In genomic region chr16:15482068-15482747, GRCh38 we compare ENCODE assay signal across 9 cellular contexts. TPM values are rescaled to one million over a fixed set of nuclear protein-coding genes. Genes with fewer than 3 reads are reported as not detected.
A peak's percentile ranks its signal among the peaks of the same experiment; 100 is the strongest.
DNase-seq lines count a peak whose midpoint lies in the region; ATAC-seq and TF ChIP-seq lines count a peak whose summit lies in the region.
"Had no signal": no experiment of that assay in that cellular context is flagged by ENCODE, and none has a peak within 500 bp of the region (broad histone marks: within the 10 kb centered on the region; RNA-seq: fewer than 3 reads in every experiment).

No MANE protein-coding gene starts in this region.

- H3K27ac ChIP-seq in HUES64 (ENCODE audit: low read depth, low read length) (0 out of 2 replicates have a peak overlapping the region, but pooled peaks have one; percentile 24), rectal smooth muscle tissue (ENCODE audit: low read depth, low read length) (peak overlapping the region; percentile 22)

- H3K9me3 ChIP-seq in HUES64 (ENCODE audit: insufficient read depth, low read depth, low read length): no peaks in the 10 kb centered on the region

- DNase-seq in ACHN: peak; percentile 93
- peak; percentile 43 for DNase-seq in activated CD8-positive, alpha-beta memory T cell treated with anti-CD3 and anti-CD28 coated beads, Interleukin-2, amount 10 ng/mL, durations not matched to agents 7 days and 5 days
- DNase-seq in fibroblast of villous mesenchyme (ENCODE audit: low read depth): peak; percentile 97
- DNase-seq in activated gamma-delta T cell (lab: John Stamatoyannopoulos, UW): no peak

- H3K27me3 ChIP-seq in HUES64 (ENCODE audit: insufficient read depth, low read length) (no peaks in the 10 kb centered on the region), rectal smooth muscle tissue (ENCODE audit: control insufficient read depth, insufficient read depth, low read length) (no peaks in the 10 kb centered on the region)

- H3K4me1 ChIP-seq in HUES64 (ENCODE audit: insufficient read depth, low read length) (0 out of 2 replicates have a peak, but pooled peaks cover 3% of the 10 kb centered on the region), rectal smooth muscle tissue (ENCODE audit: control insufficient read depth, insufficient read depth, low read length) (peaks cover 3% of the 10 kb centered on the region)

- WGBS in HUES64: 77% methylated on average over 3 of the region's 3 CpGs

- ATAC-seq in activated CD8-positive, alpha-beta memory T cell treated with anti-CD3 and anti-CD28 coated beads, Interleukin-2, amount 10 ng/mL, durations not matched to agents 7 days and 5 days: peak; percentile 58
- ATAC-seq in GM19397 (IDR thresholded peaks at IDR 0.05; ENCODE audit: unreplicated experiment) (no peak), HG02981 (IDR thresholded peaks at IDR 0.05; ENCODE audit: unreplicated experiment) (no peak)

- peaks cover 4% of the 10 kb centered on the region for H3K9me3 Mint-ChIP-seq in activated CD8-positive, alpha-beta memory T cell treated with anti-CD3 and anti-CD28 coated beads, Interleukin-2, amount 10 ng/mL, durations not matched to agents 7 days and 5 days (ENCODE audit: low read depth)
- H3K9me3 Mint-ChIP-seq: brain had no signal

- H3K36me3 Mint-ChIP-seq in activated CD8-positive, alpha-beta memory T cell treated with anti-CD3 and anti-CD28 coated beads, Interleukin-2, amount 10 ng/mL, durations not matched to agents 7 days and 5 days: peaks cover 3% of the 10 kb centered on the region

- in situ Hi-C loops in ACHN (cut with HindIII; ENCODE audit: low pct_ligation_motif_present, low pct_unique_long_range_greater_than_20kb, low sequenced_read_pairs): no loop called here

- no peak overlapping the region for H3K4me3 ChIP-seq in HUES64 (ENCODE audit: low read length)
- H3K4me3 ChIP-seq in fibroblast of villous mesenchyme (ENCODE audit: low read depth, low read length): no peak overlapping the region
- H3K4me3 ChIP-seq in rectal smooth muscle tissue (ENCODE audit: low read length): no peak overlapping the region

- no peak overlapping the region for H3K4me3 Mint-ChIP-seq in activated CD8-positive, alpha-beta memory T cell treated with anti-CD3 and anti-CD28 coated beads, Interleukin-2, amount 10 ng/mL, durations not matched to agents 7 days and 5 days
- H3K4me3 Mint-ChIP-seq: brain had no signal

- CTCF ChIA-PET in activated CD8-positive, alpha-beta memory T cell treated with anti-CD3 and anti-CD28 coated beads, Interleukin-2, amount 10 ng/mL, durations not matched to agents 7 days and 5 days (lab: Charles Lee): no interaction called here

- no peak overlapping the region for H3K27ac Mint-ChIP-seq in activated CD8-positive, alpha-beta memory T cell treated with anti-CD3 and anti-CD28 coated beads, Interleukin-2, amount 10 ng/mL, durations not matched to agents 7 days and 5 days

- H3K9ac ChIP-seq in HUES64 (ENCODE audit: low read depth, low read length): no peak overlapping the region
- no peak overlapping the region for H3K9ac ChIP-seq in rectal smooth muscle tissue (ENCODE audit: low read length)

- peaks cover 8% of the 10 kb centered on the region for H3K4me1 Mint-ChIP-seq in activated CD8-positive, alpha-beta memory T cell treated with anti-CD3 and anti-CD28 coated beads, Interleukin-2, amount 10 ng/mL, durations not matched to agents 7 days and 5 days

- H3K36me3 ChIP-seq in HUES64 (ENCODE audit: insufficient read depth, low read length): no peaks in the 10 kb centered on the region
- H3K36me3 ChIP-seq in rectal smooth muscle tissue (ENCODE audit: control insufficient read depth, insufficient read depth, low read length): no peaks in the 10 kb centered on the region

- no peaks in the 10 kb centered on the region for H3K27me3 Mint-ChIP-seq in activated CD8-positive, alpha-beta memory T cell treated with anti-CD3 and anti-CD28 coated beads, Interleukin-2, amount 10 ng/mL, durations not matched to agents 7 days and 5 days
- H3K27me3 Mint-ChIP-seq: brain had no signal

- peak; percentile 15 for TF ChIP-seq CTCF in fibroblast of villous mesenchyme (IDR thresholded peaks at IDR 0.05; ENCODE audit: insufficient read depth, low read depth, low read length)

RNA-seq across cellular contexts. Expression of gene BMERB1, which starts 47.8 kb away (rescaled TPM):
- 16.8 TPM for polyA plus RNA-seq in HUES64 (2013, experiment 1 of 2)
- 19.9 TPM for polyA plus RNA-seq in HUES64 (2013, experiment 2 of 2)
- total RNA-seq in activated CD8-positive, alpha-beta memory T cell treated with anti-CD3 and anti-CD28 coated beads, Interleukin-2, amount 10 ng/mL, durations not matched to agents 7 days and 5 days: 10 to 100 TPM in 1 of 2 experiments, 1 to 10 TPM in 1; 4.5 to 11.9 TPM
- 37.4 and 44.0 TPM in 2 replicates for total RNA-seq in fibroblast of villous mesenchyme
